1 cellular context compared by ENCODE assay signal in genomic region chr1:1872329-1872994, GRCh38.
TF ChIP-seq lines count a peak whose summit lies in the region.

No MANE protein-coding gene starts in this region.

TF ChIP-seq in IMR-90, 13 proteins besides CTCF, POLR2A, EP300 and RAD21:
- no peak for TF ChIP-seq BHLHE40 (IDR thresholded peaks at IDR 0.05; ENCODE audit: low read depth, low read length)
- no peak for TF ChIP-seq RFX5 (IDR thresholded peaks at IDR 0.05; ENCODE audit: low read depth, low read length)
- no peak for TF ChIP-seq MAZ (IDR thresholded peaks at IDR 0.05; ENCODE audit: borderline replicate concordance, low read depth, low read length)
- TF ChIP-seq USF2 (IDR thresholded peaks at IDR 0.05; ENCODE audit: low read depth, low read length), result no peak
- TF ChIP-seq CHD1 (IDR thresholded peaks at IDR 0.05; ENCODE audit: low read depth, low read length), result no peak
- TF ChIP-seq MAFK (IDR thresholded peaks at IDR 0.05; ENCODE audit: low read depth, low read length), result no peak
- TF ChIP-seq RCOR1 (IDR thresholded peaks at IDR 0.05; ENCODE audit: insufficient replicate concordance, low read length), result no peak
- no peak for TF ChIP-seq MXI1 (IDR thresholded peaks at IDR 0.05; ENCODE audit: borderline replicate concordance, low read depth, low read length)
- TF ChIP-seq NFE2L2 (IDR thresholded peaks at IDR 0.05; ENCODE audit: low read depth, low read length), result no peak
- TF ChIP-seq CEBPB (IDR thresholded peaks at IDR 0.05; ENCODE audit: low read depth, low read length), result no peak
- TF ChIP-seq SMC3 (IDR thresholded peaks at IDR 0.05; ENCODE audit: low read depth, low read length), result no peak
- TF ChIP-seq FOS (IDR thresholded peaks at IDR 0.05; ENCODE audit: low read depth, low read length), result no peak
